In genomic region chr9:109880276-109881169, GRCh38 we compare ENCODE assay signal across 8 cellular contexts.
DNase-seq lines count a peak whose midpoint lies in the region; ATAC-seq and TF ChIP-seq lines count a peak whose summit lies in the region.

No MANE protein-coding gene starts in this region.

- no peaks in the 10 kb centered on the region for H3K4me1 Mint-ChIP-seq in activated CD8-positive, alpha-beta memory T cell treated with anti-CD3 and anti-CD28 coated beads, Interleukin-2, amount 10 ng/mL, durations not matched to agents 7 days and 5 days
- H3K4me1 Mint-ChIP-seq in HFFc6 (ENCODE audit: low read depth) (no peaks in the 10 kb centered on the region), MCF 10A (ENCODE audit: insufficient read depth, unreplicated experiment) (peaks cover 6% of the 10 kb centered on the region), naive B cell (peaks cover 0 to 4% (median 0%) of the 10 kb centered on the region in 3 donors)

- H3K9me3 ChIP-seq in OCI-LY3 (ENCODE audit: insufficient read depth, low read length): no peaks in the 10 kb centered on the region
- no peaks in the 10 kb centered on the region for H3K9me3 ChIP-seq in tibial nerve

- TF ChIP-seq EP300 in tibial nerve (IDR thresholded peaks at IDR 0.05): no peak

- H3K9me3 Mint-ChIP-seq in activated CD8-positive, alpha-beta memory T cell treated with anti-CD3 and anti-CD28 coated beads, Interleukin-2, amount 10 ng/mL, durations not matched to agents 7 days and 5 days (ENCODE audit: low read depth): no peaks in the 10 kb centered on the region
- no peaks in the 10 kb centered on the region for H3K9me3 Mint-ChIP-seq in HFFc6
- no peaks in the 10 kb centered on the region for H3K9me3 Mint-ChIP-seq in MCF 10A (ENCODE audit: unreplicated experiment)
- no peaks in the 10 kb centered on the region for H3K9me3 Mint-ChIP-seq in naive B cell

- no peaks in the 10 kb centered on the region for H3K79me2 ChIP-seq in OCI-LY3 (ENCODE audit: low read length)

- DNase-seq in activated CD8-positive, alpha-beta memory T cell treated with anti-CD3 and anti-CD28 coated beads, Interleukin-2, amount 10 ng/mL, durations not matched to agents 7 days and 5 days: peak; percentile 46
- DNase-seq in activated CD8-positive, alpha-beta memory T cell treated with anti-CD3 and anti-CD28 coated beads, Interleukin-2, amount 50 U/mL, for 4 hours: no peak
- DNase-seq in HFFc6: peak; percentile 38
- peak; percentile 42 for DNase-seq in MCF 10A (ENCODE audit: unreplicated experiment)
- peak; percentile 19 for DNase-seq in naive B cell
- no peak for DNase-seq in KG1 (lab: John Stamatoyannopoulos, UW)
- no peak for DNase-seq in tibial nerve (ENCODE audit: low spot score in 2 of 2)

- H4K20me1 ChIP-seq in OCI-LY3 (ENCODE audit: insufficient read depth, low read length): no peaks in the 10 kb centered on the region

- H3K36me3 Mint-ChIP-seq in activated CD8-positive, alpha-beta memory T cell treated with anti-CD3 and anti-CD28 coated beads, Interleukin-2, amount 10 ng/mL, durations not matched to agents 7 days and 5 days: no peaks in the 10 kb centered on the region
- H3K36me3 Mint-ChIP-seq in HFFc6 (ENCODE audit: low read depth) (peaks cover 7% of the 10 kb centered on the region), MCF 10A (ENCODE audit: insufficient read depth, unreplicated experiment) (no peaks in the 10 kb centered on the region), naive B cell (no peaks in the 10 kb centered on the region)

- ATAC-seq in activated CD8-positive, alpha-beta memory T cell treated with anti-CD3 and anti-CD28 coated beads, Interleukin-2, amount 10 ng/mL, durations not matched to agents 7 days and 5 days: peak; percentile 60
- ATAC-seq in naive B cell (ENCODE audit: low read depth in 2 of 2): peak; percentile 45 to 60

- H3K4me1 ChIP-seq in OCI-LY3 (ENCODE audit: low read length) (peaks cover 2% of the 10 kb centered on the region; the same call in 1 of the 2 replicates), tibial nerve (no peaks in the 10 kb centered on the region)

- peak overlapping the region; percentile 73 for H3K4me3 ChIP-seq in OCI-LY3 (ENCODE audit: low read length)
- H3K4me3 ChIP-seq in tibial nerve: no peak overlapping the region

- H3K4me2 ChIP-seq in OCI-LY3 (ENCODE audit: low read length): peak overlapping the region; percentile 85

- H2AFZ ChIP-seq in OCI-LY3 (ENCODE audit: low read depth, low read length): peak overlapping the region; percentile 84

- WGBS in tibial nerve, 2 donors: 76 to 85% methylated on average over 10 of the region's 10 CpGs

- TF ChIP-seq POLR2A in tibial nerve (IDR thresholded peaks at IDR 0.05): no peak

- BruUV-seq in MCF 10A (replicated peaks; lab: Mats Ljungman, UMichigan): no TSS peak

- TF ChIP-seq CTCF in HFFc6 (IDR thresholded peaks at IDR 0.05) (peak; percentile 88), OCI-LY3 (IDR thresholded peaks at IDR 0.05; ENCODE audit: low read depth, low read length) (peak; percentile 58), MCF 10A (IDR thresholded peaks at IDR 0.05; ENCODE audit: unreplicated experiment) (peak; percentile 56), tibial nerve (IDR thresholded peaks at IDR 0.05) (peak in 2 of 5 experiments; percentile 54 to 59)

- H3K9ac ChIP-seq in OCI-LY3 (ENCODE audit: low read length): no peak overlapping the region

- no peak overlapping the region for H3K27ac Mint-ChIP-seq in activated CD8-positive, alpha-beta memory T cell treated with anti-CD3 and anti-CD28 coated beads, Interleukin-2, amount 10 ng/mL, durations not matched to agents 7 days and 5 days
- H3K27ac Mint-ChIP-seq in HFFc6: no peak overlapping the region
- no peak overlapping the region for H3K27ac Mint-ChIP-seq in MCF 10A (ENCODE audit: low read depth, unreplicated experiment)
- H3K27ac Mint-ChIP-seq in naive B cell: peak overlapping the region in 1 of 6 donors; percentile 38

- CTCF ChIA-PET in activated CD8-positive, alpha-beta memory T cell treated with anti-CD3 and anti-CD28 coated beads, Interleukin-2, amount 10 ng/mL, durations not matched to agents 7 days and 5 days (lab: Charles Lee): interaction anchor here (0.9 kb wide), 1 partner anchor 171 kb away, joined by 3 read pairs; no protein-coding TSS in a partner anchor
- CTCF ChIA-PET in MCF 10A (lab: Yijun Ruan, JAX): interaction anchor here (1.1 to 1.5 kb wide), 3 partner anchors 9 to 228 kb away, joined by 3 read pairs; no protein-coding TSS in a partner anchor

- no peaks in the 10 kb centered on the region for H3K36me3 ChIP-seq in OCI-LY3 (replicated peaks; ENCODE audit: low read depth, low read length)
- no peaks in the 10 kb centered on the region for H3K36me3 ChIP-seq in tibial nerve

- no peak overlapping the region for H3K27ac ChIP-seq in OCI-LY3 (ENCODE audit: low read length)
- H3K27ac ChIP-seq in tibial nerve: no peak overlapping the region

- peaks cover 3% of the 10 kb centered on the region for H3K27me3 ChIP-seq in OCI-LY3 (ENCODE audit: low read depth, low read length)
- H3K27me3 ChIP-seq in tibial nerve: no peaks in the 10 kb centered on the region

- H3K4me3 Mint-ChIP-seq in activated CD8-positive, alpha-beta memory T cell treated with anti-CD3 and anti-CD28 coated beads, Interleukin-2, amount 10 ng/mL, durations not matched to agents 7 days and 5 days: no peak overlapping the region
- no peak overlapping the region for H3K4me3 Mint-ChIP-seq in HFFc6
- no peak overlapping the region for H3K4me3 Mint-ChIP-seq in MCF 10A (ENCODE audit: unreplicated experiment)
- H3K4me3 Mint-ChIP-seq in naive B cell: no peak overlapping the region

- intact Hi-C loops in MCF 10A (cut with micrococcal nuclease): no loop called here

- peaks cover 9% of the 10 kb centered on the region for H3K27me3 Mint-ChIP-seq in activated CD8-positive, alpha-beta memory T cell treated with anti-CD3 and anti-CD28 coated beads, Interleukin-2, amount 10 ng/mL, durations not matched to agents 7 days and 5 days
- no peaks in the 10 kb centered on the region; the same call in 1 of the 2 replicates for H3K27me3 Mint-ChIP-seq in HFFc6 (ENCODE audit: insufficient read depth)
- H3K27me3 Mint-ChIP-seq in MCF 10A (ENCODE audit: insufficient read depth, unreplicated experiment): no peaks in the 10 kb centered on the region
- H3K27me3 Mint-ChIP-seq in naive B cell: peaks cover 8 to 16% (median 15%) of the 10 kb centered on the region in 3 donors

- POLR2A ChIA-PET in MCF 10A (lab: Yijun Ruan, JAX): no interaction called here

Comparison
In these comparisons a context has a peak if more than half of its experiments do, and no peak if none do; other contexts are left out.
1. DNase-seq: peak in activated CD8-positive, alpha-beta memory T cell treated with anti-CD3 and anti-CD28 coated beads, Interleukin-2, amount 10 ng/mL, durations not matched to agents 7 days and 5 days (single experiment), HFFc6 (single experiment), MCF 10A (single experiment) and naive B cell (single experiment); none in activated CD8-positive, alpha-beta memory T cell treated with anti-CD3 and anti-CD28 coated beads, Interleukin-2, amount 50 U/mL, for 4 hours (single experiment), KG1 (single experiment) and tibial nerve (0 of 2).